ENCODE assay signal across 17 cellular contexts in the genomic region with DNA sequence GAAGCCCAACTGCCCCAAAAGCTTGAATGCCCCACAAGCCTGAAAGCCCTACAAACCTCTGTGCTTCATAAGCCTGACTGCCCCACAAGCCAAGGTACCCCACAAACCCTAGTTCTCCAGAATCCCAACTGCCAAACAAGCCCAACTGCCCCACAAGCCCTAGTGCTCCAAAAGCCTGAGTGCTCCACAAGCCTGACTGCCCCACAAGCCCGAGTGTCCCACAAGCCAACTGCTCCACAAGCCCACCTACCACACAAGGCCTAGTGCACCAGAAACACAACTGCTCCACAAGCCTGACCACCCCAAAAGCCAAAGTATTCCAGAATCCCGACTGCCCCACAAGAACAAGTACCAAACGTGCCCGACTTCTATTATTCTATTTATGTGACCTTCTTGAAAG. TPM values are rescaled to one million over a fixed set of nuclear protein-coding genes. Genes with fewer than 3 reads are reported as not detected.
DNase-seq lines count a peak whose midpoint lies in the region; ATAC-seq and TF ChIP-seq lines count a peak whose summit lies in the region.
"Had no signal": no experiment of that assay in that cellular context is flagged by ENCODE, and none has a peak within 500 bp of the region (broad histone marks: within the 10 kb centered on the region; RNA-seq: fewer than 3 reads in every experiment).

No MANE protein-coding gene starts in this region.

- H3K27me3 ChIP-seq in GM23338 (ENCODE audit: insufficient read depth) (no peaks in the 10 kb centered on the region), HUES48 (ENCODE audit: control insufficient read depth, insufficient read depth, low read length) (no peaks in the 10 kb centered on the region)
- H3K27me3 ChIP-seq: BE2C had no signal

- H3K4me3 ChIP-seq in GM23338 (no peak overlapping the region), HUES48 (ENCODE audit: low read depth, low read length) (no peak overlapping the region)

- no peak overlapping the region for H3K27ac ChIP-seq in GM23338 (ENCODE audit: low read depth)
- H3K27ac ChIP-seq in HUES48 (ENCODE audit: low read depth, low read length), result peak overlapping the region; percentile 73

- H3F3A ChIP-seq in GM23338 (replicated peaks; ENCODE audit: low read depth), result no peaks in the 10 kb centered on the region

- ATAC-seq in GM23338, result no peak
- ATAC-seq: HepG2 had no signal

- H3K4me3 Mint-ChIP-seq in GM23338 (no peak overlapping the region), endothelial cell (ENCODE audit: unreplicated experiment) (peak overlapping the region; percentile 24)
- H3K4me3 Mint-ChIP-seq: CD4-positive, CD25-positive, alpha-beta regulatory T cell; CD8-positive, alpha-beta memory T cell; IgD-negative memory B cell had no signal

- H3K4me1 ChIP-seq in GM23338 (ENCODE audit: insufficient read depth), result no peaks in the 10 kb centered on the region
- no peaks in the 10 kb centered on the region for H3K4me1 ChIP-seq in HUES48 (ENCODE audit: control insufficient read depth, insufficient read depth, low read length)
- H3K4me1 ChIP-seq: BE2C had no signal

- H3K36me3 ChIP-seq in GM23338 (ENCODE audit: insufficient read depth), result no peaks in the 10 kb centered on the region
- no peaks in the 10 kb centered on the region for H3K36me3 ChIP-seq in HUES48 (ENCODE audit: control insufficient read depth, insufficient read depth, low read length)
- H3K36me3 ChIP-seq: BE2C had no signal

- H2AFZ ChIP-seq in GM23338, result no peak overlapping the region

- H3K27me3 Mint-ChIP-seq in GM23338 (ENCODE audit: insufficient read depth, low read depth, poor library complexity) (no peaks in the 10 kb centered on the region), endothelial cell (ENCODE audit: unreplicated experiment) (no peaks in the 10 kb centered on the region)
- H3K27me3 Mint-ChIP-seq: CD4-positive, CD25-positive, alpha-beta regulatory T cell; IgD-negative memory B cell had no signal

- intact Hi-C loops in posterior vena cava (cut with DNase I), result no loop called here

- no peaks in the 10 kb centered on the region for H3K79me2 ChIP-seq in GM23338 (replicated peaks; ENCODE audit: insufficient read depth)

- H3K9me3 Mint-ChIP-seq in GM23338, result peaks cover 2% of the 10 kb centered on the region; the same call in 2 of the 3 replicates
- H3K9me3 Mint-ChIP-seq in endothelial cell (ENCODE audit: unreplicated experiment), result no peaks in the 10 kb centered on the region
- H3K9me3 Mint-ChIP-seq: CD4-positive, CD25-positive, alpha-beta regulatory T cell; CD8-positive, alpha-beta memory T cell; IgD-negative memory B cell had no signal

- H3K27ac Mint-ChIP-seq in GM23338 (peak overlapping the region; percentile 90), endothelial cell (ENCODE audit: unreplicated experiment) (no peak overlapping the region)
- H3K27ac Mint-ChIP-seq: CD4-positive, CD25-positive, alpha-beta regulatory T cell; CD8-positive, alpha-beta memory T cell had no signal

- H3K9me2 ChIP-seq in GM23338 (ENCODE audit: insufficient read depth), result no peaks in the 10 kb centered on the region

- H3K36me3 Mint-ChIP-seq in GM23338 (ENCODE audit: low read depth), result peaks cover 2% of the 10 kb centered on the region; the same call in 1 of the 3 replicates
- H3K36me3 Mint-ChIP-seq in endothelial cell (ENCODE audit: low read depth, unreplicated experiment), result no peaks in the 10 kb centered on the region
- H3K36me3 Mint-ChIP-seq: CD4-positive, CD25-positive, alpha-beta regulatory T cell; CD8-positive, alpha-beta memory T cell; IgD-negative memory B cell had no signal

- TF ChIP-seq CTCF in GM23338 (conservative IDR thresholded peaks at IDR 0.05; ENCODE audit: low read depth in 2 of 2), result no peak
- no peak for TF ChIP-seq CTCF in endothelial cell (IDR thresholded peaks at IDR 0.05; ENCODE audit: unreplicated experiment)

- H3K4me1 Mint-ChIP-seq in GM23338 (peaks cover 16% of the 10 kb centered on the region), endothelial cell (ENCODE audit: unreplicated experiment) (no peaks in the 10 kb centered on the region)
- H3K4me1 Mint-ChIP-seq: CD4-positive, CD25-positive, alpha-beta regulatory T cell; CD8-positive, alpha-beta memory T cell had no signal

- H3K9me3 ChIP-seq in HUES48 (ENCODE audit: control insufficient read depth, insufficient read depth, low read length), result peaks cover 13% of the 10 kb centered on the region
- H3K9me3 ChIP-seq: BE2C had no signal

- DNase-seq in GM23338 (ENCODE audit: low spot score) (no peak), endothelial cell (ENCODE audit: low spot score) (no peak), posterior vena cava (ENCODE audit: low spot score) (peak; percentile 35), NCI-H1930 (lab: John Stamatoyannopoulos, UW) (no peak), NCI-H2171 treated with DMSO at 0.1 percent for 48 hours (lab: John Stamatoyannopoulos, UW) (no peak)
- DNase-seq: BE2C; C1 segment of cervical spinal cord; CD4-positive, CD25-positive, alpha-beta regulatory T cell; CD8-positive, alpha-beta memory T cell; COR-L47; HCEC 1CT; KBM-7 had no signal

- no peak overlapping the region for H3K9ac ChIP-seq in HUES48 (ENCODE audit: low read depth, low read length)

- H4K20me1 ChIP-seq in GM23338 (replicated peaks; ENCODE audit: insufficient read depth), result no peaks in the 10 kb centered on the region

- H3K4me2 ChIP-seq in GM23338, result no peak overlapping the region

TF ChIP-seq in GM23338, 12 proteins besides CTCF, POLR2A, EP300 and RAD21 (continues in another document):
- TF ChIP-seq STAT1 (IDR thresholded peaks at IDR 0.05; ENCODE audit: unreplicated experiment) (no peak), CREB1 (CRISPR knock-in tag; IDR thresholded peaks at IDR 0.05; ENCODE audit: low read depth) (no peak), EZH2phosphoT487 (IDR thresholded peaks at IDR 0.05; ENCODE audit: unreplicated experiment) (no peak)

RNA-seq across cellular contexts. Expression of a gene that starts 13.6 kb away (rescaled TPM):
- not detected in 2 replicates for total RNA-seq in GM23338 (2014; rRNA removed; shearing (Covaris generic))
- not detected in 2 replicates for polyA plus RNA-seq in GM23338 (2016; fragmentation: Nextera tagmentation; extraction: Ambion mirVana)
- not detected for total RNA-seq in endothelial cell (ENCODE audit: unreplicated experiment)
- not detected for total RNA-seq in posterior vena cava
- total RNA-seq: A172; CD4-positive, CD25-positive, alpha-beta regulatory T cell; CD8-positive, alpha-beta memory T cell; H4; HepG2 had no signal
- polyA plus RNA-seq: CD4-positive, CD25-positive, alpha-beta regulatory T cell; CD8-positive, alpha-beta memory T cell; HepG2; IgD-negative memory B cell had no signal

RNA-seq across cellular contexts. Expression of a gene that starts 22.5 kb away (rescaled TPM):
- total RNA-seq in GM23338 (2014; rRNA removed; shearing (Covaris generic)), result 2.5 and 4.0 TPM in 2 replicates
- 2.6 and 3.3 TPM in 2 replicates for polyA plus RNA-seq in GM23338 (2016; fragmentation: Nextera tagmentation; extraction: Ambion mirVana)
- 57.4 TPM for total RNA-seq in endothelial cell (ENCODE audit: unreplicated experiment)
- 10 to 100 TPM; 15.8 to 18.1 TPM for total RNA-seq in posterior vena cava

RNA-seq across cellular contexts. Expression of a gene that starts 23.9 kb away (rescaled TPM):
- total RNA-seq in GM23338 (2014; rRNA removed; shearing (Covaris generic)), result 0.52 TPM in 1 of 2 replicates, not detected in the other
- polyA plus RNA-seq in GM23338 (2016; fragmentation: Nextera tagmentation; extraction: Ambion mirVana), result not detected in 2 replicates
- not detected for total RNA-seq in endothelial cell (ENCODE audit: unreplicated experiment)
- not detected for total RNA-seq in posterior vena cava
- total RNA-seq: A172; CD4-positive, CD25-positive, alpha-beta regulatory T cell; CD8-positive, alpha-beta memory T cell; H4 had no signal
- polyA plus RNA-seq: CD4-positive, CD25-positive, alpha-beta regulatory T cell; CD8-positive, alpha-beta memory T cell had no signal

RNA-seq across cellular contexts. Expression of a gene that starts 31.8 kb away (rescaled TPM):
- not detected in 2 replicates for total RNA-seq in GM23338 (2014; rRNA removed; shearing (Covaris generic))
- 0.26 and 0.29 TPM in 2 replicates for polyA plus RNA-seq in GM23338 (2016; fragmentation: Nextera tagmentation; extraction: Ambion mirVana)
- total RNA-seq in endothelial cell (ENCODE audit: unreplicated experiment), result 2.0 TPM
- total RNA-seq in posterior vena cava, result under 1 TPM in 1 of 2 donors, not detected in 1; 0.48 TPM
- total RNA-seq: A172; CD4-positive, CD25-positive, alpha-beta regulatory T cell; H4 had no signal
- polyA plus RNA-seq: CD4-positive, CD25-positive, alpha-beta regulatory T cell; CD8-positive, alpha-beta memory T cell; HepG2 had no signal

RNA-seq across cellular contexts. Expression of a gene that starts 58.3 kb away (rescaled TPM):
- 12.3 and 12.4 TPM in 2 replicates for total RNA-seq in GM23338 (2014; rRNA removed; shearing (Covaris generic))
- 8.2 and 8.6 TPM in 2 replicates for polyA plus RNA-seq in GM23338 (2016; fragmentation: Nextera tagmentation; extraction: Ambion mirVana)
- 99.2 TPM for total RNA-seq in endothelial cell (ENCODE audit: unreplicated experiment)
- 100 to 1,000 TPM in 1 of 2 donors, 10 to 100 TPM in 1; 88.2 to 102 TPM for total RNA-seq in posterior vena cava
